8 cellular contexts compared by ENCODE assay signal in genomic region chr5:64667068-64667467, GRCh38. TPM values are rescaled to one million over a fixed set of nuclear protein-coding genes. Genes with fewer than 3 reads are reported as not detected.
"Had no signal": no experiment of that assay in that cellular context is flagged by ENCODE, and none has a peak within 500 bp of the region (broad histone marks: within the 10 kb centered on the region; RNA-seq: fewer than 3 reads in every experiment).

No MANE protein-coding gene starts in this region.

- DNase-seq: GDM1, GF-D8 had no signal

- ATAC-seq: GM12878 had no signal

- H3K4me3 ChIP-seq: GM12878 had no signal

- FAIRE-seq: G401.6, GM12878, GM12891, GM12892, GM18507, GM19239 had no signal

RNA-seq across cellular contexts. Expression of gene SHISAL2B, which starts 23.2 kb away (rescaled TPM):
- total RNA-seq: GM12878 had no signal
- polyA plus RNA-seq: GM12878 had no signal
